8 cellular contexts compared by ENCODE assay signal in genomic region chr7:129843982-129844840, GRCh38.
DNase-seq lines count a peak whose midpoint lies in the region; ATAC-seq and TF ChIP-seq lines count a peak whose summit lies in the region.
"Had no signal": no experiment of that assay in that cellular context is flagged by ENCODE, and none has a peak within 500 bp of the region (broad histone marks: within the 10 kb centered on the region; RNA-seq: fewer than 3 reads in every experiment).

No MANE protein-coding gene starts in this region.

- peak overlapping the region; percentile 81 for H3K27ac ChIP-seq in H9 (ENCODE audit: insufficient read length, low read depth, low read length)
- H3K27ac ChIP-seq in left lung = peak overlapping the region in 1 of 2 donors; percentile 72

- H3K4me1 Mint-ChIP-seq in H9 (peaks cover 64 to 67% of the 10 kb centered on the region in 2 experiments), T-cell (peaks cover 51 to 68% (median 64%) of the 10 kb centered on the region in 3 donors)

- intact Hi-C loops in left lung (cut with DNase I) = no loop called here

- no peak overlapping the region for H3T11ph ChIP-seq in H9 (ENCODE audit: low read length)

- H3K18ac ChIP-seq in H9 (ENCODE audit: insufficient read length, low read depth, low read length) = no peak overlapping the region

- H3K79me2 ChIP-seq in H9 (ENCODE audit: insufficient read depth, low read length) = 0 out of 2 replicates have a peak, but pooled peaks cover 1% of the 10 kb centered on the region

- no CpG with 5 or more reads among the region's 7 CpGs for WGBS in H9 (ENCODE audit: extremely low coverage, insufficient read length, low lambda C conversion rate)

- no peaks in the 10 kb centered on the region for H4K20me1 ChIP-seq in H9 (ENCODE audit: control insufficient read depth, insufficient read depth, insufficient read length)

- no peaks in the 10 kb centered on the region for H3K79me1 ChIP-seq in H9 (ENCODE audit: insufficient read depth, low read depth, low read length, poor library complexity, severe bottlenecking)

- H2BK12ac ChIP-seq in H9 (ENCODE audit: insufficient read length, low read depth, low read length) = no peak overlapping the region

- no peak overlapping the region for H3K14ac ChIP-seq in H9 (ENCODE audit: insufficient read depth, low read length)

- H3K4me2 ChIP-seq in H9 (ENCODE audit: insufficient read depth, insufficient read length, low read length) = peak overlapping the region; percentile 28

- H3K9me3 ChIP-seq in H9 (ENCODE audit: control insufficient read depth, low read depth, low read length) (no peaks in the 10 kb centered on the region), left lung (no peaks in the 10 kb centered on the region)
- H3K9me3 ChIP-seq: right atrium auricular region had no signal

- no peak overlapping the region for H3K56ac ChIP-seq in H9 (ENCODE audit: insufficient read length, low read depth, low read length)

- H4K91ac ChIP-seq in H9 (ENCODE audit: insufficient read length, low read depth, low read length) = no peak overlapping the region

- H2BK15ac ChIP-seq in H9 (ENCODE audit: low read depth, low read length) = no peak overlapping the region

- H2BK20ac ChIP-seq in H9 (ENCODE audit: low read depth, low read length, poor library complexity, severe bottlenecking) = no peak overlapping the region

- peaks cover 8% of the 10 kb centered on the region for H3K4me1 ChIP-seq in H9 (ENCODE audit: insufficient read depth, low read length)
- H3K4me1 ChIP-seq in left lung = peaks cover 8 to 68% of the 10 kb centered on the region in 2 donors

- H2AK5ac ChIP-seq in H9 (ENCODE audit: insufficient read length, low read length) = no peak overlapping the region

- no peaks in the 10 kb centered on the region for H3K27me3 ChIP-seq in H9 (ENCODE audit: insufficient read depth, low read length)
- H3K27me3 ChIP-seq in left lung = no peaks in the 10 kb centered on the region
- H3K27me3 ChIP-seq: right atrium auricular region had no signal

- POLR2A ChIA-PET in T-cell (lab: Charles Lee) = interaction anchor here in 1 of 2 donors (0.6 kb wide), 1 partner anchor 41 kb away, joined by 3 read pairs; no protein-coding TSS in a partner anchor

- CTCF ChIA-PET in T-cell (lab: Charles Lee) = no interaction called here

- no peak overlapping the region for H2AFZ ChIP-seq in H9 (ENCODE audit: low read length)

- H4K8ac ChIP-seq in H9 (replicated peaks; ENCODE audit: insufficient read length, low read depth, low read length) = no peak overlapping the region

- H3K9ac ChIP-seq in H9 (ENCODE audit: extremely low read depth, insufficient read length, low read length) = no peak overlapping the region

- H3K36me3 ChIP-seq in left lung = peaks cover 0 to under 1% of the 10 kb centered on the region in 2 donors

- no peak overlapping the region for H2BK120ac ChIP-seq in H9 (ENCODE audit: low read depth, low read length, poor library complexity, severe bottlenecking)

- H3K4ac ChIP-seq in H9 (ENCODE audit: low read depth, low read length) = no peak overlapping the region

- peak; percentile 33 for DNase-seq in Daoy (ENCODE audit: low read depth)
- no peak for DNase-seq in H9
- DNase-seq in T-cell = no peak
- peak; percentile 34 for DNase-seq in fibroblast of villous mesenchyme (ENCODE audit: low read depth)
- no peak for DNase-seq in left lung
- DNase-seq in SK-N-DZ (ENCODE audit: low spot score) = no peak

- H3K4me3 ChIP-seq in fibroblast of villous mesenchyme (ENCODE audit: low read depth, low read length) (no peak overlapping the region), left lung (no peak overlapping the region)
- H3K4me3 ChIP-seq: right atrium auricular region had no signal

- H2BK5ac ChIP-seq in H9 (ENCODE audit: insufficient read length, low read length) = no peak overlapping the region

- no peak overlapping the region for H4K5ac ChIP-seq in H9 (ENCODE audit: insufficient read length, low read depth, low read length)

- H3K27me3 Mint-ChIP-seq in H9 (ENCODE audit: low read depth) (no peaks in the 10 kb centered on the region), T-cell (no peaks in the 10 kb centered on the region)

- H3K36me3 Mint-ChIP-seq in H9 (ENCODE audit: insufficient read depth in 1 of 3, low read depth in 3 of 3) = peaks cover 0 to under 1% (median under 1%) of the 10 kb centered on the region in 3 experiments; a peak in 4 of 7 replicates
- H3K36me3 Mint-ChIP-seq in T-cell = peaks cover 7% of the 10 kb centered on the region

- H3K23me2 ChIP-seq in H9 (ENCODE audit: insufficient read length, low read depth, low read length, poor library complexity, severe bottlenecking) = no peaks in the 10 kb centered on the region

- ATAC-seq in T-cell (replicated peaks in 1 of 4) (peak in 2 of 4 experiments; percentile 45 to 56), left lung (no peak), HG02981 (IDR thresholded peaks at IDR 0.05; ENCODE audit: unreplicated experiment) (no peak)

- H3K23ac ChIP-seq in H9 (ENCODE audit: insufficient read length, low read depth, low read length) = no peak overlapping the region

- H3K4me3 Mint-ChIP-seq in H9 = peak overlapping the region in 1 of 2 experiments; percentile 61; a peak in 3 of 5 replicates
- no peak overlapping the region for H3K4me3 Mint-ChIP-seq in T-cell

- no peak for TF ChIP-seq CTCF in H9 (conservative IDR thresholded peaks at IDR 0.05)
- TF ChIP-seq CTCF in fibroblast of villous mesenchyme (IDR thresholded peaks at IDR 0.05; ENCODE audit: insufficient read depth, low read depth, low read length) = no peak
- TF ChIP-seq CTCF in left lung (IDR thresholded peaks at IDR 0.05) = no peak

- no peaks in the 10 kb centered on the region for H3K9me3 Mint-ChIP-seq in H9
- H3K9me3 Mint-ChIP-seq in T-cell = no peaks in the 10 kb centered on the region

- H3K27ac Mint-ChIP-seq in H9 = peak overlapping the region; percentile 50 to 97 (median 87)
- peak overlapping the region; percentile 52 to 63 for H3K27ac Mint-ChIP-seq in T-cell

Comparison
In these comparisons a context has a peak if more than half of its experiments do, and no peak if none do; other contexts are left out.
1. DNase-seq: peak in Daoy (single experiment) and fibroblast of villous mesenchyme (single experiment); none in H9 (single experiment), T-cell (0 of 34), left lung (0 of 2) and SK-N-DZ (single experiment).